In the genomic region with DNA sequence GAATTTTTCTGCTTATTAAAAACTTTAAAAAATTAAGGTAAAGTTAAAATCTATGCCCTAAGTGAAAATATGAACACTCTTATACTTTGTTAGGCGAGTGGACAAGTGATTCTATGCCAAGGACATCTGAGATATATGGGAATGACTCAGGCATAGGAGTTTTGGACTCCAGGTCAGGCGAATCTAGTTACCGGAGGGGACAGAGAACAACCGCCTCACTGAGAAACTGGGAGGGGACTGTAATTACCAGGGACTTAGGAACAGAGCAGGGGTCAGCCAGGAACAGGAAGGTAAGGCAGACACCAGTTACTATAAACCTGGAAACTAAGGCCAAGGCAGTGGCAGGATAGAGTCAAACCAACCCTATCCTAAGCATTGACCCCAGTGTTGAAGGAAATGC, we compare ENCODE assay signal across 18 cellular contexts. TPM values are rescaled to one million over a fixed set of nuclear protein-coding genes. Genes with fewer than 3 reads are reported as not detected.
DNase-seq lines count a peak whose midpoint lies in the region; ATAC-seq, FAIRE-seq and TF ChIP-seq lines count a peak whose summit lies in the region.
"Had no signal": no experiment of that assay in that cellular context is flagged by ENCODE, and none has a peak within 500 bp of the region (broad histone marks: within the 10 kb centered on the region; RNA-seq: fewer than 3 reads in every experiment).

No MANE protein-coding gene starts in this region.

- no peak overlapping the region for H3K4me3 Mint-ChIP-seq in progenitor cell of endocrine pancreas (ENCODE audit: low read depth)
- H3K4me3 Mint-ChIP-seq: B cell had no signal

- no peaks in the 10 kb centered on the region for H4K20me1 ChIP-seq in K562 (replicated peaks; ENCODE audit: control insufficient read depth, insufficient read depth, low read length)

- H3K4me1 Mint-ChIP-seq in progenitor cell of endocrine pancreas (ENCODE audit: low read depth): no peaks in the 10 kb centered on the region
- H3K4me1 Mint-ChIP-seq: B cell had no signal

- no TSS peak for BruUV-seq in K562 (replicated peaks; lab: Mats Ljungman, UMichigan)

- DNase-seq in left ventricle myocardium inferior: no peak
- DNase-seq in Right ventricle myocardium superior: no peak
- no peak for DNase-seq in K562 (ENCODE audit: extremely low read depth in 1 of 4, low spot score in 3 of 4)
- DNase-seq in left colon: peak; percentile 19 to 61
- DNase-seq in progenitor cell of endocrine pancreas (ENCODE audit: low spot score, unreplicated experiment): no peak
- no peak for DNase-seq in activated CD8-positive, alpha-beta memory T cell treated with anti-CD3 and anti-CD28 coated beads, Interleukin-2, amount 50 U/mL, for 48 hours
- DNase-seq in H54 (ENCODE audit: insufficient read length, low spot score): no peak
- DNase-seq in activated CD4-positive, alpha-beta T cell treated with anti-CD3 and anti-CD28 coated beads, Interleukin-2, amount 50 U/mL, for 48 hours: no peak
- DNase-seq: EL, GF-D8, NCI-H1105, NCI-H187, NCI-H446 treated with DMSO at 0.1 percent for 48 hours, NCI-H526 treated with DMSO at 0.1 percent for 48 hours, SHP77 had no signal

- H3K4me1 ChIP-seq in left ventricle myocardium inferior (peaks cover 33% of the 10 kb centered on the region), K562 (replicated peaks in 1 of 2; ENCODE audit: control insufficient read depth in 2 of 2, insufficient read depth in 2 of 2, low read length in 2 of 2) (peaks cover 0 to 35% of the 10 kb centered on the region in 2 experiments; a peak in 4 of 5 replicates)
- H3K4me1 ChIP-seq: HAP-1 had no signal

- no peaks in the 10 kb centered on the region for H3K79me2 ChIP-seq in K562 (ENCODE audit: control insufficient read depth, insufficient read depth, low read length)

- intact Hi-C loops in left ventricle myocardium inferior (cut with micrococcal nuclease): no loop called here
- intact Hi-C loops in Right ventricle myocardium superior (cut with DNase I): no loop called here
- intact Hi-C loops in K562 (cut with micrococcal nuclease): no loop called here
- intact Hi-C loops in left colon (cut with DNase I, micrococcal nuclease): no loop called here

- TF ChIP-seq EP300 in K562 (IDR thresholded peaks at IDR 0.05; ENCODE audit: low read length): no peak

- H3K9me3 Mint-ChIP-seq in progenitor cell of endocrine pancreas (ENCODE audit: low read depth): no peaks in the 10 kb centered on the region

- H3K27me3 Mint-ChIP-seq in progenitor cell of endocrine pancreas: no peaks in the 10 kb centered on the region

- in situ Hi-C loops in K562 (cut with MboI): no loop called here

- H3K4me2 ChIP-seq in K562 (ENCODE audit: insufficient read depth, low read length): no peak overlapping the region
- H3K4me2 ChIP-seq: KMS-11 had no signal

- TF ChIP-seq POLR2A in K562 (conservative IDR thresholded peaks at IDR 0.05) (no peak), H54 (IDR thresholded peaks at IDR 0.05; ENCODE audit: low read depth, low read length) (no peak)

- peak overlapping the region; percentile 67 for H3K27ac Mint-ChIP-seq in progenitor cell of endocrine pancreas
- H3K27ac Mint-ChIP-seq: B cell had no signal

- H3K9me1 ChIP-seq in K562 (ENCODE audit: control insufficient read depth, insufficient read depth, low read length): no peaks in the 10 kb centered on the region

- no peaks in the 10 kb centered on the region for H3K9me3 ChIP-seq in left ventricle myocardium inferior (replicated peaks)
- no peaks in the 10 kb centered on the region for H3K9me3 ChIP-seq in K562 (replicated peaks; ENCODE audit: control insufficient read depth, insufficient read depth, low read depth, low read length)
- H3K9me3 ChIP-seq: HAP-1 had no signal

- H3K27me3 ChIP-seq in left ventricle myocardium inferior (ENCODE audit: low read depth): no peaks in the 10 kb centered on the region
- H3K27me3 ChIP-seq in K562 (ENCODE audit: control insufficient read depth in 2 of 2, insufficient read depth in 2 of 2, low read length in 2 of 2): no peaks in the 10 kb centered on the region

- no peaks in the 10 kb centered on the region for H3K36me3 Mint-ChIP-seq in progenitor cell of endocrine pancreas (ENCODE audit: insufficient read depth)

- peak overlapping the region; percentile 76 for H3K27ac ChIP-seq in left ventricle myocardium inferior (replicated peaks)
- no peak overlapping the region for H3K27ac ChIP-seq in K562 (ENCODE audit: extremely low read depth, low read depth, low read length)
- H3K27ac ChIP-seq: KMS-11 had no signal

- CTCF ChIA-PET in K562 (lab: Yijun Ruan, JAX; ENCODE audit: low intra/inter-chr PET ratio): no interaction called here

- POLR2A ChIA-PET in K562 (lab: Yijun Ruan, JAX): interaction anchor here (2.1 kb wide), 1 partner anchor 16 kb away, joined by 12 read pairs; a partner anchor contains a TSS

- H2AFZ ChIP-seq in K562 (ENCODE audit: low read depth, low read length): peak overlapping the region; percentile 57

- H3K4me3 ChIP-seq in left ventricle myocardium inferior (no peak overlapping the region), K562 (no peak overlapping the region)
- H3K4me3 ChIP-seq: HAP-1 had no signal

- no peak for FAIRE-seq in K562 (lab: Jason Lieb, UNC)
- no peak for FAIRE-seq in H54 (lab: Jason Lieb, UNC)

- H3K36me3 ChIP-seq in left ventricle myocardium inferior (no peaks in the 10 kb centered on the region), K562 (ENCODE audit: control insufficient read depth, insufficient read depth, low read length) (no peaks in the 10 kb centered on the region)
- H3K36me3 ChIP-seq: HAP-1 had no signal

- no peak for TF ChIP-seq RAD21 in K562 (CRISPR knock-in tag; conservative IDR thresholded peaks at IDR 0.05 in 1 of 2, IDR thresholded peaks at IDR 0.05 in 1 of 2)

- ATAC-seq in Right ventricle myocardium superior (ENCODE audit: poor library complexity) (no peak), K562 (peak; percentile 25), left colon (peak; percentile 96)

- no peak for TF ChIP-seq CTCF in left ventricle myocardium inferior (IDR thresholded peaks at IDR 0.05; ENCODE audit: borderline replicate concordance)
- TF ChIP-seq CTCF in K562 (IDR thresholded peaks at IDR 0.05 in 2 of 3, conservative IDR thresholded peaks at IDR 0.05 in 1 of 3; ENCODE audit: insufficient read depth in 2 of 3, low read depth in 1 of 3, low read length in 3 of 3): no peak
- TF ChIP-seq CTCF in progenitor cell of endocrine pancreas (IDR thresholded peaks at IDR 0.05; ENCODE audit: unreplicated experiment): no peak

- no peak overlapping the region; a peak in 1 of 4 replicates for H3K9ac ChIP-seq in K562 (ENCODE audit: insufficient read depth in 1 of 2, low read depth in 2 of 2, low read length in 2 of 2)
- H3K9ac ChIP-seq: KMS-11 had no signal

- WGBS in K562 (ENCODE audit: insufficient coverage, low coverage, missing lambda C conversion rate): 46% methylated on average over 4 of the region's 4 CpGs

TF ChIP-seq in K562, 482 proteins besides CTCF, POLR2A, EP300 and RAD21:
- TF ChIP-seq NR2C2 (CRISPR knock-in tag; IDR thresholded peaks at IDR 0.05) (no peak), NR2C2 (tag; IDR thresholded peaks at IDR 0.05) (peak; percentile 7; the same call in 1 of the 2 replicates), ZNF644 (tag; IDR thresholded peaks at IDR 0.05; ENCODE audit: low read depth) (no peak)
TF ChIP-seq in K562: peak in this region for 1.

RNA-seq across cellular contexts. Expression of a gene that starts 16.8 kb away (rescaled TPM):
- total RNA-seq in left ventricle myocardium inferior (34.5 TPM), Right ventricle myocardium superior (32.9 TPM), K562 (2014; rRNA removed) (48.3 and 68.9 TPM in 2 replicates), K562 (2014; rRNA removed; fragmentation: Illumina TruSeq; extraction: Trizol) (181 and 192 TPM in 2 replicates), K562 (2015; rRNA removed; fragmentation: Illumina TruSeq; extraction: Trizol) (109 and 113 TPM in 2 replicates), K562 (2021) (201 and 202 TPM in 2 replicates), left colon (100 to 1,000 TPM; 397 to 503 TPM), progenitor cell of endocrine pancreas (99.5 and 103 TPM in 2 replicates)
- total RNA-seq in K562 (2011; cell fraction: chromatin; rRNA removed; ENCODE audit: low replicate concordance): 155 and 386 TPM in 2 replicates
- 130 and 132 TPM in 2 replicates for total RNA-seq in K562 (2011; cell fraction: nucleolus; rRNA removed)
- 338 and 395 TPM in 2 replicates for total RNA-seq in K562 (2011; cell fraction: nucleoplasm; rRNA removed)
- polyA plus RNA-seq in K562 (2011; rRNA removed) (166 and 168 TPM in 2 replicates), K562 (2014; fragmentation: Illumina TruSeq; extraction: Trizol) (153 and 179 TPM in 2 replicates), K562 (2014; fragmentation: Nextera tagmentation; extraction: Ambion mirVana) (10 to 100 TPM; 81.6 to 95.3 TPM), K562 (2014; rRNA removed) (107 and 123 TPM in 2 replicates)
- polyA plus RNA-seq in K562 (2011; cell fraction: cytosol; rRNA removed): 60.8 and 184 TPM in 2 replicates
- 54.2 and 111 TPM in 2 replicates for polyA plus RNA-seq in K562 (2011; cell fraction: nucleus; rRNA removed)
- 169 and 188 TPM in 2 replicates for polyA plus RNA-seq in K562 (2012)
- 226 and 248 TPM in 2 replicates for polyA minus RNA-seq in K562 (2011; rRNA and poly(A)+ RNA removed)
- 62.8 and 80.9 TPM in 2 replicates for polyA minus RNA-seq in K562 (2011; cell fraction: cytosol; rRNA and poly(A)+ RNA removed)
- polyA minus RNA-seq in K562 (2011; cell fraction: nucleus; rRNA and poly(A)+ RNA removed): 22.8 and 33.3 TPM in 2 replicates

Comparison
In these comparisons a context has a peak if more than half of its experiments do, and no peak if none do; other contexts are left out.
1. DNase-seq: peak in left colon (2 of 2); none in left ventricle myocardium inferior (single experiment), Right ventricle myocardium superior (single experiment), K562 (0 of 4), progenitor cell of endocrine pancreas (single experiment), activated CD8-positive, alpha-beta memory T cell treated with anti-CD3 and anti-CD28 coated beads, Interleukin-2, amount 50 U/mL, for 48 hours (single experiment), H54 (single experiment) and activated CD4-positive, alpha-beta T cell treated with anti-CD3 and anti-CD28 coated beads, Interleukin-2, amount 50 U/mL, for 48 hours (0 of 2).